13 cellular contexts compared by ENCODE assay signal in the genomic region with DNA sequence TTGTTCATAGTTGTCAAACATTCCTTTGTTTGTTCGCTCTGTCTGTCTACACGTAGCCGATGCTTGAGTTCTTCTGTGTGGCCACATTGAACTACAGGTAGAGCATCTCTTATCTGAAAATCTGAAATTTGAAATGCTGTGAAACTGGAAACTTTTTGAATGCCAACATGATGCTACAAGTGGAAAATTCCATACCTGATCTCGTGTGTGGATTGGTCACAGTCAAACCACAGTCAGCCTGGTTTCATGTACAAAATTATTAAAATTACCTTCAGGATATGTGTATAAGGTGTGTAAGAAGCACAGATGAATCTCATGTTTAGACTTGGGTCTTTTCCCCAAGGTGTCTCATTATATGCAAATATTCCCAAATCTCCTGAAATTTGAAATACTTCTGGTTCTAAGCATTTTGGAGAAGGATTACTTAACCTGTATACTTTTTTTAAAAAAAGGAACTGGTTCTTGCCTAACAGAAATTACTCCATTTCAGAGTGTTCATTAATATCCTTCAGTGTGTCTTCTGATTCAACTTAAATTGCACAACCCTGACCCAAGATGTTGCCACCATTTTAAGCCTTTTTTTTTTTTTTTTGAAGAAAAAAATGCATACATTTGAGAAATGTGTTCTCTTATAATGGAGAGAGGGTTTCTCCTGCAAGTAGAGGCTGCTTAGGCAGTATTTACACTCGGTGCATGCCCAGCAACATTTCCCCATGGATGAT.
DNase-seq lines count a peak whose midpoint lies in the region; ATAC-seq, FAIRE-seq and TF ChIP-seq lines count a peak whose summit lies in the region.
"Had no signal": no experiment of that assay in that cellular context is flagged by ENCODE, and none has a peak within 500 bp of the region (broad histone marks: within the 10 kb centered on the region; RNA-seq: fewer than 3 reads in every experiment).

No MANE protein-coding gene starts in this region.

- peaks cover 2 to 6% of the 10 kb centered on the region in 2 donors for H3K4me1 Mint-ChIP-seq in stimulated activated naive B cell treated with anti-CD40 and anti-IgM and Interleukin-4, amounts not matched to agents 10 μg/mL and 1 μg/mL and 100 μg/mL, for 72 hours
- H3K4me1 Mint-ChIP-seq in activated T-cell treated with anti-CD3 and anti-CD28 coated beads, Interleukin-2, amount 50 U/mL, for 4 hours (ENCODE audit: low read depth): peaks cover 7% of the 10 kb centered on the region
- H3K4me1 Mint-ChIP-seq in nephron progenitor cell: peaks cover 14% of the 10 kb centered on the region

- peak overlapping the region; percentile 29 for H3K27ac ChIP-seq in GM23248

- no peak overlapping the region for H3K4me3 Mint-ChIP-seq in stimulated activated naive B cell treated with anti-CD40 and anti-IgM and Interleukin-4, amounts not matched to agents 10 μg/mL and 1 μg/mL and 100 μg/mL, for 72 hours
- no peak overlapping the region for H3K4me3 Mint-ChIP-seq in activated T-cell treated with anti-CD3 and anti-CD28 coated beads, Interleukin-2, amount 50 U/mL, for 4 hours
- H3K4me3 Mint-ChIP-seq in nephron progenitor cell: no peak overlapping the region
- H3K4me3 Mint-ChIP-seq: memory B cell had no signal

- peaks cover 36% of the 10 kb centered on the region for H3K4me1 ChIP-seq in GM23248 (ENCODE audit: insufficient read depth)

- no peak overlapping the region for H2AFZ ChIP-seq in GM23248

- H3K4me3 ChIP-seq in GM23248 (no peak overlapping the region), bronchial epithelial cell (ENCODE audit: low read depth, low read length) (no peak overlapping the region)

- H3K9me3 Mint-ChIP-seq in stimulated activated naive B cell treated with anti-CD40 and anti-IgM and Interleukin-4, amounts not matched to agents 10 μg/mL and 1 μg/mL and 100 μg/mL, for 72 hours: no peaks in the 10 kb centered on the region
- H3K9me3 Mint-ChIP-seq in activated T-cell treated with anti-CD3 and anti-CD28 coated beads, Interleukin-2, amount 50 U/mL, for 4 hours: no peaks in the 10 kb centered on the region
- peaks cover 4% of the 10 kb centered on the region for H3K9me3 Mint-ChIP-seq in nephron progenitor cell

- WGBS in GM23248 (ENCODE audit: low coverage in 1 of 2, low lambda C conversion rate in 2 of 2, missing lambda C conversion rate in 2 of 2), 2 experiments: 91% methylated on average over 5 of the region's 5 CpGs

- H3K27ac Mint-ChIP-seq in stimulated activated naive B cell treated with anti-CD40 and anti-IgM and Interleukin-4, amounts not matched to agents 10 μg/mL and 1 μg/mL and 100 μg/mL, for 72 hours: no peak overlapping the region
- H3K27ac Mint-ChIP-seq in nephron progenitor cell: no peak overlapping the region
- H3K27ac Mint-ChIP-seq: memory B cell had no signal

- no peak overlapping the region for H3K9ac ChIP-seq in GM23248

- H3K27me3 Mint-ChIP-seq in stimulated activated naive B cell treated with anti-CD40 and anti-IgM and Interleukin-4, amounts not matched to agents 10 μg/mL and 1 μg/mL and 100 μg/mL, for 72 hours: peaks cover 14 to 22% of the 10 kb centered on the region in 2 donors
- H3K27me3 Mint-ChIP-seq in activated T-cell treated with anti-CD3 and anti-CD28 coated beads, Interleukin-2, amount 50 U/mL, for 4 hours (ENCODE audit: low read depth): peaks cover 19% of the 10 kb centered on the region
- peaks cover 5% of the 10 kb centered on the region for H3K27me3 Mint-ChIP-seq in nephron progenitor cell (ENCODE audit: low read depth, poor library complexity)

- no peaks in the 10 kb centered on the region for H3K79me2 ChIP-seq in GM23248 (ENCODE audit: insufficient read depth)

- H3K9me3 ChIP-seq in GM23248 (ENCODE audit: low read depth): no peaks in the 10 kb centered on the region

- peak; percentile 70 for DNase-seq in GM23248
- peak; percentile 94 for DNase-seq in NOMO-1 treated with DMSO at 0.1 percent for 48 hours (lab: John Stamatoyannopoulos, UW; ENCODE audit: unreplicated experiment)
- peak; percentile 91 for DNase-seq in bronchial epithelial cell (ENCODE audit: low read depth)
- no peak for DNase-seq in omental fat pad (ENCODE audit: low spot score)
- DNase-seq in NCI-H345 (lab: John Stamatoyannopoulos, UW): no peak
- no peak for DNase-seq in stimulated activated naive B cell treated with anti-CD40 and anti-IgM and Interleukin-4, amounts not matched to agents 10 μg/mL and 1 μg/mL and 100 μg/mL, for 72 hours
- DNase-seq in activated T-cell treated with anti-CD3 and anti-CD28 coated beads, Interleukin-2, amount 50 U/mL, for 4 hours: no peak
- DNase-seq in nephron progenitor cell: no peak
- DNase-seq: hypothalamus; KG1; NCI-H2081; stimulated activated CD4-positive, alpha-beta T cell treated with anti-CD3 and anti-CD28 coated beads, Interleukin-4, amount 100 ng/mL, for 24 hours had no signal

- H3K36me3 ChIP-seq in GM23248 (ENCODE audit: low read depth) (no peaks in the 10 kb centered on the region), bronchial epithelial cell (ENCODE audit: control insufficient read depth, insufficient read depth, low read length) (no peaks in the 10 kb centered on the region)

- H3K9me2 ChIP-seq in GM23248 (ENCODE audit: insufficient read depth): no peaks in the 10 kb centered on the region

- no peak for TF ChIP-seq CTCF in bronchial epithelial cell (IDR thresholded peaks at IDR 0.05; ENCODE audit: insufficient read depth, low read length, severe bottlenecking)
- TF ChIP-seq CTCF in omental fat pad (IDR thresholded peaks at IDR 0.05): no peak
- TF ChIP-seq CTCF in nephron progenitor cell (IDR thresholded peaks at IDR 0.05): no peak

- H3K36me3 Mint-ChIP-seq in stimulated activated naive B cell treated with anti-CD40 and anti-IgM and Interleukin-4, amounts not matched to agents 10 μg/mL and 1 μg/mL and 100 μg/mL, for 72 hours: no peaks in the 10 kb centered on the region
- H3K36me3 Mint-ChIP-seq in activated T-cell treated with anti-CD3 and anti-CD28 coated beads, Interleukin-2, amount 50 U/mL, for 4 hours (ENCODE audit: insufficient read depth): no peaks in the 10 kb centered on the region
- no peaks in the 10 kb centered on the region for H3K36me3 Mint-ChIP-seq in nephron progenitor cell (ENCODE audit: low read depth)
- H3K36me3 Mint-ChIP-seq: memory B cell had no signal

- H3K4me2 ChIP-seq in GM23248 (ENCODE audit: unreplicated experiment): peak overlapping the region; percentile 24

- ATAC-seq in omental fat pad (ENCODE audit: low FRiP score): peak; percentile 63
- ATAC-seq in stimulated activated naive B cell treated with anti-CD40 and anti-IgM and Interleukin-4, amounts not matched to agents 10 μg/mL and 1 μg/mL and 100 μg/mL, for 72 hours (replicated peaks): no peak
- ATAC-seq in activated T-cell treated with anti-CD3 and anti-CD28 coated beads, Interleukin-2, amount 50 U/mL, for 4 hours: no peak

- H3F3A ChIP-seq in GM23248 (ENCODE audit: insufficient read depth): peaks cover 15% of the 10 kb centered on the region

- H4K20me1 ChIP-seq in GM23248 (ENCODE audit: insufficient read depth): no peaks in the 10 kb centered on the region

- H3K27me3 ChIP-seq in GM23248 (replicated peaks; ENCODE audit: insufficient read depth) (no peaks in the 10 kb centered on the region), bronchial epithelial cell (ENCODE audit: control insufficient read depth, insufficient read depth, low read length) (no peaks in the 10 kb centered on the region)

- FAIRE-seq in bronchial epithelial cell (lab: Jason Lieb, UNC): no peak

- in situ Hi-C loops in GM23248 (cut with MboI): no loop called here

Comparison
In these comparisons a context has a peak if more than half of its experiments do, and no peak if none do; other contexts are left out.
1. DNase-seq: peak in GM23248 (single experiment), NOMO-1 treated with DMSO at 0.1 percent for 48 hours (single experiment) and bronchial epithelial cell (single experiment); none in omental fat pad (single experiment), NCI-H345 (single experiment), stimulated activated naive B cell treated with anti-CD40 and anti-IgM and Interleukin-4, amounts not matched to agents 10 μg/mL and 1 μg/mL and 100 μg/mL, for 72 hours (single experiment), activated T-cell treated with anti-CD3 and anti-CD28 coated beads, Interleukin-2, amount 50 U/mL, for 4 hours (single experiment) and nephron progenitor cell (single experiment).